19 cellular contexts compared by ENCODE assay signal in genomic region chr1:88922214-88922613, GRCh38. TPM values are rescaled to one million over a fixed set of nuclear protein-coding genes. Genes with fewer than 3 reads are reported as not detected.
A peak's percentile ranks its signal among the peaks of the same experiment; 100 is the strongest.
DNase-seq lines count a peak whose midpoint lies in the region; ATAC-seq and TF ChIP-seq lines count a peak whose summit lies in the region.
"Had no signal": no experiment of that assay in that cellular context is flagged by ENCODE, and none has a peak within 500 bp of the region (broad histone marks: within the 10 kb centered on the region; RNA-seq: fewer than 3 reads in every experiment).

No MANE protein-coding gene starts in this region.

- H3K18ac ChIP-seq in mesendoderm (ENCODE audit: low read length) = no peak overlapping the region

- intact Hi-C loops in PC-3 (cut with micrococcal nuclease) (no loop called here), mucosa of descending colon (cut with DNase I, micrococcal nuclease) (no loop called here)

- POLR2A ChIA-PET in PC-3 (lab: Charles Lee; ENCODE audit: unreplicated experiment) = no interaction called here

- DNase-seq in DMS53 (lab: John Stamatoyannopoulos, UW) (peak; percentile 51), DMS53 treated with DMSO at 0.1 percent for 48 hours (lab: John Stamatoyannopoulos, UW; ENCODE audit: unreplicated experiment) (no peak), HT-29 (ENCODE audit: low spot score) (peak; percentile 9), PC-3 (peak; percentile 48), mesendoderm (peak; percentile 39), mucosa of descending colon (no peak), amygdala (lab: John Stamatoyannopoulos, UW) (no peak)
- DNase-seq: COR-L47; DMS79; KG1; NCI-H1048; NCI-H1436 treated with DMSO at 0.1 percent for 48 hours; NCI-H2081; NCI-H510A treated with DMSO at 0.1 percent for 48 hours; NK-92 treated with Interleukin-12 subunit alpha and Interleukin-12 subunit beta, amount 100 ng/mL, for 24 hours; OCI-M1 had no signal

- no peak overlapping the region for H2BK15ac ChIP-seq in mesendoderm (replicated peaks; ENCODE audit: low read depth)

- H3K9me2 ChIP-seq in PC-3 (replicated peaks; ENCODE audit: low read length) = no peaks in the 10 kb centered on the region

- H3K4me3 ChIP-seq in PC-3 (ENCODE audit: low read length) = no peak overlapping the region
- H3K4me3 ChIP-seq in mesendoderm (ENCODE audit: low read length) = no peak overlapping the region
- H3K4me3 ChIP-seq in mucosa of descending colon = no peak overlapping the region
- H3K4me3 ChIP-seq: BLaER1 treated with 17β-estradiol and CSF1 and Interleukin-3, amounts not matched to agents 10 nM and 100 nM; SJSA1 had no signal

- no peak overlapping the region for H2BK120ac ChIP-seq in mesendoderm (ENCODE audit: low read depth, low read length)

- no CpG with 5 or more reads among the region's 3 CpGs for WGBS in mesendoderm (ENCODE audit: extremely low coverage, insufficient coverage, low lambda C conversion rate)

- H3K56ac ChIP-seq in mesendoderm (ENCODE audit: low read length) = no peak overlapping the region

- H3K27me3 ChIP-seq in PC-3 (ENCODE audit: low read length) (no peaks in the 10 kb centered on the region), mesendoderm (ENCODE audit: insufficient read depth, low read length, poor library complexity) (no peaks in the 10 kb centered on the region)
- H3K27me3 ChIP-seq: BLaER1 treated with 17β-estradiol and CSF1 and Interleukin-3, amounts not matched to agents 10 nM and 100 nM; SJSA1 had no signal

- H2AFZ ChIP-seq in PC-3 (ENCODE audit: low read length) = no peak overlapping the region

- H3K4me1 ChIP-seq in PC-3 (ENCODE audit: insufficient read depth, low read length) (no peaks in the 10 kb centered on the region), mesendoderm (ENCODE audit: control insufficient read depth, low read depth, low read length) (no peaks in the 10 kb centered on the region), mucosa of descending colon (ENCODE audit: low read depth) (no peaks in the 10 kb centered on the region)
- H3K4me1 ChIP-seq: BLaER1 treated with 17β-estradiol and CSF1 and Interleukin-3, amounts not matched to agents 10 nM and 100 nM; SJSA1 had no signal

- no peak overlapping the region for H2AK5ac ChIP-seq in mesendoderm (ENCODE audit: low read length)

- no peak overlapping the region for H3K23ac ChIP-seq in mesendoderm (ENCODE audit: low read length)

- H4K5ac ChIP-seq in mesendoderm (ENCODE audit: low read length) = no peak overlapping the region

- ATAC-seq in PC-3 = peak; percentile 64
- ATAC-seq in mucosa of descending colon = no peak
- no peak for ATAC-seq in HG03378 (IDR thresholded peaks at IDR 0.05; ENCODE audit: unreplicated experiment)

- H3K4ac ChIP-seq in mesendoderm (ENCODE audit: low read depth, low read length) = no peak overlapping the region

- no peak overlapping the region for H3K9ac ChIP-seq in PC-3 (ENCODE audit: low read length)
- no peak overlapping the region for H3K9ac ChIP-seq in mesendoderm (ENCODE audit: low read length)
- H3K9ac ChIP-seq: BLaER1 treated with 17β-estradiol and CSF1 and Interleukin-3, amounts not matched to agents 10 nM and 100 nM had no signal

- no peaks in the 10 kb centered on the region for H3K36me3 ChIP-seq in PC-3 (ENCODE audit: low read depth, low read length)
- H3K36me3 ChIP-seq in mesendoderm (ENCODE audit: control insufficient read depth, insufficient read depth, low read length) = no peaks in the 10 kb centered on the region
- no peaks in the 10 kb centered on the region for H3K36me3 ChIP-seq in mucosa of descending colon (ENCODE audit: low read depth)

- H3K4me2 ChIP-seq in PC-3 (ENCODE audit: low read length) = no peak overlapping the region
- no peak overlapping the region for H3K4me2 ChIP-seq in mesendoderm (ENCODE audit: low read length)
- H3K4me2 ChIP-seq: BLaER1 treated with 17β-estradiol and CSF1 and Interleukin-3, amounts not matched to agents 10 nM and 100 nM had no signal

- H3K27ac ChIP-seq in PC-3 (ENCODE audit: low read length) = no peak overlapping the region
- no peak overlapping the region for H3K27ac ChIP-seq in mesendoderm (ENCODE audit: low read depth, low read length)
- H3K27ac ChIP-seq: BLaER1 treated with 17β-estradiol and CSF1 and Interleukin-3, amounts not matched to agents 10 nM and 100 nM; SJSA1 had no signal

- H3K9me3 ChIP-seq in PC-3 (ENCODE audit: low read length) = peaks cover 8% of the 10 kb centered on the region
- peaks cover 17% of the 10 kb centered on the region for H3K9me3 ChIP-seq in mucosa of descending colon
- H3K9me3 ChIP-seq: SJSA1 had no signal

- CTCF ChIA-PET in PC-3 (lab: Charles Lee) = interaction anchor here (0.5 kb wide), 1 partner anchor 435 kb away, joined by 4 read pairs; no protein-coding TSS in a partner anchor

- TF ChIP-seq CTCF in PC-3 (conservative IDR thresholded peaks at IDR 0.05; ENCODE audit: low read depth, low read length) (peak; percentile 50), mucosa of descending colon (IDR thresholded peaks at IDR 0.05) (no peak)

- H4K20me1 ChIP-seq in PC-3 (ENCODE audit: low read length) = no peaks in the 10 kb centered on the region
- H4K20me1 ChIP-seq: BLaER1 treated with 17β-estradiol and CSF1 and Interleukin-3, amounts not matched to agents 10 nM and 100 nM had no signal

- H3K79me2 ChIP-seq in PC-3 (ENCODE audit: low read length) = no peaks in the 10 kb centered on the region
- H3K79me2 ChIP-seq in mesendoderm (ENCODE audit: control insufficient read depth, insufficient read depth, low read length) = no peaks in the 10 kb centered on the region

- no peaks in the 10 kb centered on the region for H3K79me1 ChIP-seq in mesendoderm (ENCODE audit: low read length)

- no peaks in the 10 kb centered on the region for H3F3A ChIP-seq in PC-3 (ENCODE audit: low read length, unreplicated experiment)

- no peak overlapping the region for H4K8ac ChIP-seq in mesendoderm (ENCODE audit: low read depth, low read length)

- BruUV-seq in PC-3 (replicated peaks; lab: Mats Ljungman, UMichigan) = no TSS peak

- H2BK5ac ChIP-seq in mesendoderm (ENCODE audit: low read length) = no peak overlapping the region

RNA-seq across cellular contexts. Expression of gene GTF2B, which starts 30.8 kb away (rescaled TPM):
- total RNA-seq in HT-29 (2014; rRNA removed; shearing (Covaris generic)) = 19.2 and 22.8 TPM in 2 replicates
- total RNA-seq in PC-3 (2014; rRNA removed) = 29.3 and 32.1 TPM in 2 replicates
- polyA plus RNA-seq in mesendoderm (2013, experiment 1 of 2) = 22.7 TPM
- 21.6 TPM for polyA plus RNA-seq in mesendoderm (2013, experiment 2 of 2)
- total RNA-seq in mucosa of descending colon = 10 to 100 TPM; 25.0 to 27.8 (median 27.3) TPM

Comparison
In these comparisons a context has a peak if more than half of its experiments do, and no peak if none do; other contexts are left out.
1. DNase-seq: peak in DMS53 (single experiment), HT-29 (single experiment), PC-3 (single experiment) and mesendoderm (single experiment); none in DMS53 treated with DMSO at 0.1 percent for 48 hours (single experiment), mucosa of descending colon (0 of 3) and amygdala (0 of 56).